ENCODE assay signal across 24 cellular contexts in genomic region chr7:32228601-32229000, GRCh38.
"Had no signal": no experiment of that assay in that cellular context is flagged by ENCODE, and none has a peak within 500 bp of the region (broad histone marks: within the 10 kb centered on the region; RNA-seq: fewer than 3 reads in every experiment).

No MANE protein-coding gene starts in this region.

- H3K9ac ChIP-seq: SK-N-SH had no signal

- H3K27ac ChIP-seq: RWPE1 had no signal

- H3K4me2 ChIP-seq: SK-N-SH had no signal

- ATAC-seq: HepG2, Panc1, PC-3 had no signal

- H3K9me3 ChIP-seq: MG63, SK-N-SH had no signal

- DNase-seq: IMR-90, Karpas-422, KG1, MG63, NCI-H1092, NCI-H1105 treated with DMSO at 0.1 percent for 48 hours, NCI-H1417 treated with DMSO at 0.1 percent for 48 hours, NCI-H146, NCI-H187, NCI-H2029, NCI-H2081 treated with DMSO at 0.1 percent for 48 hours, NCI-H2171, NCI-H226, NCI-H446, NCI-H510A, NCI-H524 treated with DMSO at 0.1 percent for 48 hours, NCI-H69, NCI-H774, PC-3, SHP77, SK-N-SH had no signal
